23 cellular contexts compared by ENCODE assay signal in genomic region chr6:44481765-44482164, GRCh38.
"Had no signal": no experiment of that assay in that cellular context is flagged by ENCODE, and none has a peak within 500 bp of the region (broad histone marks: within the 10 kb centered on the region; RNA-seq: fewer than 3 reads in every experiment).

No MANE protein-coding gene starts in this region.

- H3K27ac Mint-ChIP-seq: activated CD4-positive, alpha-beta memory T cell treated with anti-CD3 and anti-CD28 coated beads, Interleukin-2, amount 10 ng/mL, durations not matched to agents 7 days and 5 days; activated CD4-positive, alpha-beta T cell treated with anti-CD3 and anti-CD28 coated beads, Interleukin-2, amount 10 ng/mL, durations not matched to agents 7 days and 5 days; activated naive CD8-positive, alpha-beta T cell; activated T-helper 17 cell treated with anti-CD3 and anti-CD28 coated beads, Interleukin-2, amount 50 U/mL, for 72 hours; dendritic cell treated with granulocyte-macrophage colony-stimulating factor and Interleukin-4, amounts not matched to agents 40 ng/mL and 50 ng/mL, for 4 days; endodermal cell had no signal

- H3K9me3 Mint-ChIP-seq: activated CD4-positive, alpha-beta memory T cell treated with anti-CD3 and anti-CD28 coated beads, Interleukin-2, amount 10 ng/mL, durations not matched to agents 7 days and 5 days; activated CD4-positive, alpha-beta T cell treated with anti-CD3 and anti-CD28 coated beads, Interleukin-2, amount 10 ng/mL, durations not matched to agents 7 days and 5 days; activated T-cell treated with anti-CD3 and anti-CD28 coated beads, Interleukin-2, amount 50 U/mL, for 4 hours; activated T-helper 17 cell treated with anti-CD3 and anti-CD28 coated beads, Interleukin-2, amount 50 U/mL, for 72 hours; central memory CD8-positive, alpha-beta T cell; dendritic cell treated with granulocyte-macrophage colony-stimulating factor and Interleukin-4, amounts not matched to agents 40 ng/mL and 50 ng/mL, for 4 days; endodermal cell had no signal

- ATAC-seq: activated T-cell treated with anti-CD3 and anti-CD28 coated beads, Interleukin-2, amount 50 U/mL, for 4 hours; activated T-helper 17 cell treated with anti-CD3 and anti-CD28 coated beads, Interleukin-2, amount 50 U/mL, for 72 hours; esophagus mucosa had no signal

- DNase-seq: activated CD4-positive, alpha-beta memory T cell treated with anti-CD3 and anti-CD28 coated beads, Interleukin-2, amount 10 ng/mL, durations not matched to agents 7 days and 5 days; activated CD4-positive, alpha-beta T cell treated with anti-CD3 and anti-CD28 coated beads for 1 hour; activated CD4-positive, alpha-beta T cell treated with anti-CD3 and anti-CD28 coated beads for 4 hours; activated CD4-positive, alpha-beta T cell treated with anti-CD3 and anti-CD28 coated beads, Interleukin-2, amount 10 ng/mL, durations not matched to agents 7 days and 5 days; activated CD4-positive, alpha-beta T cell treated with anti-CD3 and anti-CD28 coated beads, Interleukin-2, amount 50 U/mL, for 4 hours; activated effector memory CD4-positive, alpha-beta T cell treated with Interleukin-2 at 50 U/mL for 16 hours; activated gamma-delta T cell treated with Interleukin-2 at 50 U/mL for 16 hours; activated naive CD4-positive, alpha-beta T cell treated with anti-CD3 and anti-CD28 coated beads, Interleukin-2, amount 50 U/mL, for 16 hours; activated naive CD4-positive, alpha-beta T cell treated with Interleukin-2 at 50 U/mL for 16 hours; activated T-cell treated with anti-CD3 and anti-CD28 coated beads, Interleukin-2, amount 50 U/mL, for 4 hours; amniotic stem cell; anterior cingulate cortex; brain microvascular endothelial cell; dorsolateral prefrontal cortex; effector memory CD4-positive, alpha-beta T cell; endodermal cell; T-helper 2 cell had no signal

- H3K27me3 Mint-ChIP-seq: activated CD4-positive, alpha-beta memory T cell treated with anti-CD3 and anti-CD28 coated beads, Interleukin-2, amount 10 ng/mL, durations not matched to agents 7 days and 5 days; activated naive CD8-positive, alpha-beta T cell had no signal

- H3K36me3 ChIP-seq: brain microvascular endothelial cell had no signal

- H3K36me3 Mint-ChIP-seq: activated naive CD8-positive, alpha-beta T cell had no signal

- H3K27ac ChIP-seq: brain microvascular endothelial cell, coronary artery, dorsolateral prefrontal cortex had no signal

- H3K4me3 Mint-ChIP-seq: activated CD4-positive, alpha-beta memory T cell treated with anti-CD3 and anti-CD28 coated beads, Interleukin-2, amount 10 ng/mL, durations not matched to agents 7 days and 5 days; activated CD4-positive, alpha-beta T cell treated with anti-CD3 and anti-CD28 coated beads, Interleukin-2, amount 10 ng/mL, durations not matched to agents 7 days and 5 days; activated naive CD8-positive, alpha-beta T cell; activated T-cell treated with anti-CD3 and anti-CD28 coated beads, Interleukin-2, amount 50 U/mL, for 4 hours; activated T-helper 17 cell treated with anti-CD3 and anti-CD28 coated beads, Interleukin-2, amount 50 U/mL, for 72 hours; central memory CD8-positive, alpha-beta T cell; dendritic cell treated with granulocyte-macrophage colony-stimulating factor and Interleukin-4, amounts not matched to agents 40 ng/mL and 50 ng/mL, for 4 days; endodermal cell had no signal

- H3K4me3 ChIP-seq: coronary artery, dorsolateral prefrontal cortex had no signal

- H3K4me1 Mint-ChIP-seq: activated CD4-positive, alpha-beta memory T cell treated with anti-CD3 and anti-CD28 coated beads, Interleukin-2, amount 10 ng/mL, durations not matched to agents 7 days and 5 days; activated CD4-positive, alpha-beta T cell treated with anti-CD3 and anti-CD28 coated beads, Interleukin-2, amount 10 ng/mL, durations not matched to agents 7 days and 5 days; activated T-helper 17 cell treated with anti-CD3 and anti-CD28 coated beads, Interleukin-2, amount 50 U/mL, for 72 hours; central memory CD8-positive, alpha-beta T cell had no signal
